Comparison of ENCODE assay signal across 8 cellular contexts in the genomic region with DNA sequence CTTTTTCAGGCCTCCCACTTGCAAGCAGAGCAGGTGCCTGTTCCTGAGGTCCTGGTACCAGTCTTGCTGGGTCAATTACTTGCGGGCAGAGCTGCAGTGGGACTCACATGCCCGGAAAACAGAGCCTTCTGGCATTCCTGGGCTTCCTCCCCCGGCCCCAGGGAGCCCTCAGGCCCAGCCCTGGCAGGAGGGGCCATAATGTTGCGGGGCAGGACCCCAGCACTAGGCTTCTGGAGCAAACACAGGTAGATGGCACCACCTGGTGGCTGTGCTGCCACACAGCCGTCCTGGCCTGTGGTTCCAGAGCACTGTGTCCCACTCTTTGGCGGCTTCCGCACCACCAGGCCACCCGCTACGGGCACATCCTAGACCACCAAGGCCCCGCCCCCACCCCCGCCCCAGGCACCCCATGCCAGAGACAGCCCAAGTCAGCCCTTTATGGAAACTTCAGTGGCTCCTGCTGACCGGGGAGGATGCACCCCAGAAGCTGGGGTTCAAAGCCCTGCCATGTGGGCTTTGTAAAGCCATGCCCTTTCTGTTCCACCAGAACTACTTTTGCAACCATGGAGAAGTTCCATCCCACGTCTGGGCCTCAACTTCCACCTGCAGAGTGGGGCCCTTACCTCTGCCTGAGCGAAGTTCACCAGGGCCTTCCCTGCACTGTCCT. TPM values are rescaled to one million over a fixed set of nuclear protein-coding genes. Genes with fewer than 3 reads are reported as not detected.
A peak's percentile ranks its signal among the peaks of the same experiment; 100 is the strongest.
DNase-seq lines count a peak whose midpoint lies in the region; ATAC-seq and TF ChIP-seq lines count a peak whose summit lies in the region.
"Not testable (repeated sequence)": the region's sequence is repeated elsewhere in the genome, so short reads cannot be mapped to it uniquely, and the experiment has no call there.

No MANE protein-coding gene starts in this region.

- H3K36me3 Mint-ChIP-seq in activated naive CD8-positive, alpha-beta T cell treated with anti-CD3 and anti-CD28 coated beads, Interleukin-2, amount 50 U/mL, for 24 hours (ENCODE audit: low read depth); neural crest cell (ENCODE audit: low read depth): not testable (repeated sequence)

- not testable (repeated sequence) for H3K4me1 Mint-ChIP-seq in activated naive CD8-positive, alpha-beta T cell treated with anti-CD3 and anti-CD28 coated beads, Interleukin-2, amount 50 U/mL, for 24 hours; neural crest cell

- not testable (repeated sequence) for H3K9me3 Mint-ChIP-seq in activated naive CD8-positive, alpha-beta T cell treated with anti-CD3 and anti-CD28 coated beads, Interleukin-2, amount 50 U/mL, for 24 hours; neural crest cell

- ATAC-seq in HG02798 (IDR thresholded peaks at IDR 0.05; ENCODE audit: poor library complexity, unreplicated experiment), result peak; percentile 62
- peak; percentile 85 for ATAC-seq in activated naive CD8-positive, alpha-beta T cell treated with anti-CD3 and anti-CD28 coated beads, Interleukin-2, amount 50 U/mL, for 24 hours

- peak; percentile 76 for DNase-seq in CMK (ENCODE audit: low read depth)
- peak; percentile 17 for DNase-seq in NCI-H510A treated with DMSO at 0.1 percent for 48 hours (lab: John Stamatoyannopoulos, UW)
- DNase-seq in activated naive CD8-positive, alpha-beta T cell treated with anti-CD3 and anti-CD28 coated beads, Interleukin-2, amount 50 U/mL, for 24 hours, result peak; percentile 81
- peak; percentile 86 for DNase-seq in germinal center (ENCODE audit: low spot score)
- DNase-seq in neural crest cell (ENCODE audit: low read depth, low spot score), result peak; percentile 81
- peak; percentile 86 for DNase-seq in stimulated activated CD8-positive, alpha-beta memory T cell treated with anti-CD3 and anti-CD28 coated beads, Interleukin-4, amount 100 ng/mL, for 48 hours

- not testable (repeated sequence) for H3K27me3 Mint-ChIP-seq in activated naive CD8-positive, alpha-beta T cell treated with anti-CD3 and anti-CD28 coated beads, Interleukin-2, amount 50 U/mL, for 24 hours; neural crest cell (ENCODE audit: low read depth)

- H3K4me3 Mint-ChIP-seq in activated naive CD8-positive, alpha-beta T cell treated with anti-CD3 and anti-CD28 coated beads, Interleukin-2, amount 50 U/mL, for 24 hours; neural crest cell: not testable (repeated sequence)

- not testable (repeated sequence) for H3K27ac Mint-ChIP-seq in activated naive CD8-positive, alpha-beta T cell treated with anti-CD3 and anti-CD28 coated beads, Interleukin-2, amount 50 U/mL, for 24 hours; neural crest cell (ENCODE audit: unreplicated experiment)

- TF ChIP-seq CTCF in VCaP (conservative IDR thresholded peaks at IDR 0.05), result peak; percentile 93
- TF ChIP-seq CTCF in neural crest cell (conservative IDR thresholded peaks at IDR 0.05), result peak; percentile 92

- H3K27ac ChIP-seq in VCaP, result peak overlapping the region; percentile 35; the same call in 1 of the 2 replicates

RNA-seq across cellular contexts. Expression of a gene that starts 28.9 kb away (rescaled TPM):
- 5.3 and 5.4 TPM in 2 replicates for total RNA-seq in neural crest cell

RNA-seq across cellular contexts. Expression of a gene that starts 36.1 kb away (rescaled TPM):
- total RNA-seq in neural crest cell, result 22.2 and 23.4 TPM in 2 replicates

RNA-seq across cellular contexts. Expression of a gene that starts 43.8 kb away (rescaled TPM):
- 79.4 and 84.3 TPM in 2 replicates for total RNA-seq in neural crest cell

RNA-seq across cellular contexts. Expression of a gene that starts 58.3 kb away (rescaled TPM):
- 20.9 and 21.3 TPM in 2 replicates for total RNA-seq in neural crest cell

Comparison
In these comparisons a context has a peak if more than half of its experiments do, and no peak if none do; other contexts are left out.
1. Peak in every context shown above with its lines: DNase-seq, ATAC-seq and H3K27ac ChIP-seq.
2. DNase-seq: peak in every context shown above with its lines; median percentile 86 in germinal center; 86 in stimulated activated CD8-positive, alpha-beta memory T cell treated with anti-CD3 and anti-CD28 coated beads, Interleukin-4, amount 100 ng/mL, for 48 hours; 81 in activated naive CD8-positive, alpha-beta T cell treated with anti-CD3 and anti-CD28 coated beads, Interleukin-2, amount 50 U/mL, for 24 hours; 81 in neural crest cell; 76 in CMK; 17 in NCI-H510A treated with DMSO at 0.1 percent for 48 hours.